8 cellular contexts compared by ENCODE assay signal in genomic region chr12:42144424-42145196, GRCh38. TPM values are rescaled to one million over a fixed set of nuclear protein-coding genes. Genes with fewer than 3 reads are reported as not detected.
A peak's percentile ranks its signal among the peaks of the same experiment; 100 is the strongest.
DNase-seq lines count a peak whose midpoint lies in the region; ATAC-seq and TF ChIP-seq lines count a peak whose summit lies in the region.

Gene GXYLT1 (minus strand): TSS chr12:42144874. CDS start chr12:42144646, 228 bp downstream.

- H3K27ac ChIP-seq in cingulate gyrus (ENCODE audit: low read depth, low read length) (peak within 1 kb of the TSS; percentile 57), layer of hippocampus (ENCODE audit: low read depth, low read length) (peak within 1 kb of the TSS; percentile 55)

- TF ChIP-seq POLR2A in GM19099 (IDR thresholded peaks at IDR 0.05; ENCODE audit: extremely low read depth, insufficient read length, low read depth) = peak; percentile 84

- ATAC-seq in HG03378 (IDR thresholded peaks at IDR 0.05; ENCODE audit: unreplicated experiment) = peak; percentile 81

- H3K27me3 ChIP-seq in layer of hippocampus (ENCODE audit: control insufficient read depth, insufficient read depth, low read length) = no peaks in the 10 kb centered on the region

- DNase-seq in AML-193 (lab: John Stamatoyannopoulos, UW) (peak; percentile 85 to 92), NCI-H460 (ENCODE audit: extremely low read depth, low read depth) (peak; percentile 92)
- DNase-seq in activated CD4-positive, alpha-beta T cell treated with anti-CD3 and anti-CD28 coated beads for 4 hours = peak; percentile 70 to 73
- DNase-seq in stimulated activated CD4-positive, alpha-beta T cell treated with anti-CD3 and anti-CD28 coated beads, Interleukin-1b, Interleukin-23, amount 100 ng/mL, for 24 hours (ENCODE audit: low read depth in 4 of 4, low spot score in 1 of 4) = peak; percentile 54 to 77 (median 67)

RNA-seq across cellular contexts. Expression of gene GXYLT1, which starts in this region (rescaled TPM):
- 14.3 and 20.1 TPM in 2 replicates for total RNA-seq in NCI-H460 (2014; rRNA removed; shearing (Covaris generic))
- 7.8 and 12.4 TPM in 2 replicates for polyA plus RNA-seq in NCI-H460 (2014; cell fraction: nucleus; rRNA removed)

Comparison
In these comparisons a context has a peak if more than half of its experiments do, and no peak if none do; other contexts are left out.
1. Peak in every context shown above with its lines: DNase-seq, ATAC-seq and H3K27ac ChIP-seq.